11 cellular contexts compared by ENCODE assay signal in genomic region chr6:151723152-151723551, GRCh38.
A peak's percentile ranks its signal among the peaks of the same experiment; 100 is the strongest.
DNase-seq lines count a peak whose midpoint lies in the region; ATAC-seq and TF ChIP-seq lines count a peak whose summit lies in the region.
"Had no signal": no experiment of that assay in that cellular context is flagged by ENCODE, and none has a peak within 500 bp of the region (broad histone marks: within the 10 kb centered on the region; RNA-seq: fewer than 3 reads in every experiment).

No MANE protein-coding gene starts in this region.

- no peaks in the 10 kb centered on the region for H3K36me3 ChIP-seq in lung (ENCODE audit: control insufficient read depth in 2 of 2, insufficient read depth in 2 of 2, low read length in 2 of 2)
- no peaks in the 10 kb centered on the region for H3K36me3 ChIP-seq in stomach

- intact Hi-C loops in stomach (cut with DNase I; ENCODE audit: low total_unique reads), result no loop called here

- TF ChIP-seq EP300 in stomach (IDR thresholded peaks at IDR 0.05), result no peak

- H3K9me3 ChIP-seq in lung (ENCODE audit: control insufficient read depth in 2 of 2, insufficient read depth in 1 of 2, low read length in 1 of 2) (no peaks in the 10 kb centered on the region), stomach (no peaks in the 10 kb centered on the region)

- 5 to 24% methylated on average over 1 of the region's 1 CpG for WGBS in lung, 2 donors
- WGBS in stomach, 5 donors, result 28 to 42% (median 32%) methylated on average over 1 of the region's 1 CpG

- no peak overlapping the region for H3K27ac ChIP-seq in lung (ENCODE audit: low read depth in 1 of 2, low read length in 1 of 2)
- H3K27ac ChIP-seq in stomach, result no peak overlapping the region

- no peaks in the 10 kb centered on the region for H3K4me1 ChIP-seq in lung (ENCODE audit: control insufficient read depth in 2 of 2, insufficient read depth in 2 of 2, low read length in 2 of 2)
- H3K4me1 ChIP-seq in stomach, result no peaks in the 10 kb centered on the region

- TF ChIP-seq CTCF in GM12864 (IDR thresholded peaks at IDR 0.05; ENCODE audit: low read depth, low read length, missing control alignments) (no peak), lung (IDR thresholded peaks at IDR 0.05; ENCODE audit: control extremely low read depth, extremely low read depth) (no peak), stomach (IDR thresholded peaks at IDR 0.05) (no peak)

- no peak for TF ChIP-seq POLR2A in stomach (IDR thresholded peaks at IDR 0.05)

- DNase-seq in GM12864 (ENCODE audit: low read depth) (peak; percentile 29), lung (ENCODE audit: low spot score) (no peak), AG08396 (ENCODE audit: low spot score) (no peak), OCI-M2 (lab: John Stamatoyannopoulos, UW; ENCODE audit: unreplicated experiment) (no peak), stomach (no peak), NCI-H2227 treated with DMSO at 0.1 percent for 48 hours (lab: John Stamatoyannopoulos, UW) (no peak)
- DNase-seq: HFFc6, NCI-H187 treated with DMSO at 0.1 percent for 48 hours, posterior cingulate gyrus had no signal

- ATAC-seq in GM19463 (IDR thresholded peaks at IDR 0.05; ENCODE audit: unreplicated experiment) (peak; percentile 82), HG03342 (IDR thresholded peaks at IDR 0.05; ENCODE audit: unreplicated experiment) (peak; percentile 72), lung (ENCODE audit: insufficient read depth, low FRiP score) (peak; percentile 6)

- H3K27me3 ChIP-seq in lung (ENCODE audit: control insufficient read depth, insufficient read depth) (no peaks in the 10 kb centered on the region), stomach (no peaks in the 10 kb centered on the region)

- H3K4me3 ChIP-seq in GM12864 (ENCODE audit: low read depth, low read length), result no peak overlapping the region
- no peak overlapping the region for H3K4me3 ChIP-seq in lung
- no peak overlapping the region for H3K4me3 ChIP-seq in stomach

Comparison
In these comparisons a context has a peak if more than half of its experiments do, and no peak if none do; other contexts are left out.
1. ATAC-seq: peak in every context shown above with its lines; median percentile 82 in GM19463; 72 in HG03342; 6 in lung.